In the genomic region with DNA sequence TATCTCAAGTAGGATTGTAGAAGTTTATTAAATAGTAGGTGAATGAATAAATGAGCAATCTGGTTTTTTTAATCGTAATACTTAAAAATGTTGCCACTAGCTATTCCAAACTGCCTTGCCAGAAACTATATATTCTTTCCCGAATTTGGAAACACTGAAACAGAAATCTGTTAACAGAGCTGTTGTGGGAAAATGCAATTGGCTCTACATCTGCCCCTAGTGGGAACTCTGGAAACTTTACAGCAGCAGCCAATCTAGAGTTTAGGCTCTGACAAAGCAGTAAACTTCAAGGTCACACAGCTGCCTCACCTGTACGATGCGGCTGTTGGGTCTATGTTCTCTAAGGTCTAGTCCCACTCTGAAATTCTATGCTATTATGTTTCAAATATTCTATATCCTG, we compare ENCODE assay signal across 10 cellular contexts. TPM values are rescaled to one million over a fixed set of nuclear protein-coding genes. Genes with fewer than 3 reads are reported as not detected.
A peak's percentile ranks its signal among the peaks of the same experiment; 100 is the strongest.
DNase-seq lines count a peak whose midpoint lies in the region; ATAC-seq and TF ChIP-seq lines count a peak whose summit lies in the region.
"Had no signal": no experiment of that assay in that cellular context is flagged by ENCODE, and none has a peak within 500 bp of the region (broad histone marks: within the 10 kb centered on the region; RNA-seq: fewer than 3 reads in every experiment).

No MANE protein-coding gene starts in this region.

- 0 out of 3 replicates have a peak, but pooled peaks have one; percentile 23 for ATAC-seq in RWPE2 (ENCODE audit: low read depth)

- H3K4me3 ChIP-seq in cardiac muscle cell: no peak overlapping the region
- no peak overlapping the region for H3K4me3 ChIP-seq in right atrium auricular region
- H3K4me3 ChIP-seq in RWPE2 (ENCODE audit: severe bottlenecking): no peak overlapping the region
- no peak overlapping the region for H3K4me3 ChIP-seq in foreskin fibroblast (ENCODE audit: low read depth in 1 of 2, low read length in 2 of 2)
- H3K4me3 ChIP-seq in vagina: no peak overlapping the region
- no peak overlapping the region for H3K4me3 ChIP-seq in colonic mucosa
- H3K4me3 ChIP-seq: BLaER1 treated with 17β-estradiol and CSF1 and Interleukin-3, amounts not matched to agents 10 nM and 100 nM had no signal

- H3K27ac ChIP-seq in cardiac muscle cell: no peak overlapping the region
- no peak overlapping the region for H3K27ac ChIP-seq in right atrium auricular region
- H3K27ac ChIP-seq in RWPE2 (ENCODE audit: poor library complexity, severe bottlenecking): no peak overlapping the region
- H3K27ac ChIP-seq in vagina: peak overlapping the region; percentile 7
- H3K27ac ChIP-seq in colonic mucosa: no peak overlapping the region
- H3K27ac ChIP-seq: BLaER1 treated with 17β-estradiol and CSF1 and Interleukin-3, amounts not matched to agents 10 nM and 100 nM had no signal

- no peak overlapping the region for H3K9ac ChIP-seq in colonic mucosa (ENCODE audit: low read depth in 2 of 2, low read length in 2 of 2)
- H3K9ac ChIP-seq: BLaER1 treated with 17β-estradiol and CSF1 and Interleukin-3, amounts not matched to agents 10 nM and 100 nM had no signal

- H3K27me3 ChIP-seq in cardiac muscle cell (no peaks in the 10 kb centered on the region), right atrium auricular region (no peaks in the 10 kb centered on the region), RWPE2 (ENCODE audit: insufficient read depth, poor library complexity, severe bottlenecking) (no peaks in the 10 kb centered on the region), vagina (no peaks in the 10 kb centered on the region), colonic mucosa (no peaks in the 10 kb centered on the region)
- H3K27me3 ChIP-seq: BLaER1 treated with 17β-estradiol and CSF1 and Interleukin-3, amounts not matched to agents 10 nM and 100 nM had no signal

- H3K4me1 ChIP-seq in cardiac muscle cell (ENCODE audit: low read depth) (no peaks in the 10 kb centered on the region), right atrium auricular region (peaks cover 0 to 25% of the 10 kb centered on the region in 2 donors), RWPE2 (ENCODE audit: insufficient read depth, poor library complexity, severe bottlenecking) (no peaks in the 10 kb centered on the region), vagina (no peaks in the 10 kb centered on the region), colonic mucosa (no peaks in the 10 kb centered on the region)
- H3K4me1 ChIP-seq: BLaER1 treated with 17β-estradiol and CSF1 and Interleukin-3, amounts not matched to agents 10 nM and 100 nM had no signal

- DNase-seq in cardiac muscle cell (ENCODE audit: low read depth in 1 of 2, low spot score in 1 of 2): peak; percentile 29 to 31
- DNase-seq in right atrium auricular region (ENCODE audit: low spot score): no peak
- DNase-seq in RWPE2 (ENCODE audit: low spot score): no peak
- DNase-seq in foreskin fibroblast: peak in 1 of 2 donors; percentile 43
- no peak for DNase-seq in vagina (ENCODE audit: extremely low spot score in 2 of 2)
- no peak for DNase-seq in cerebellum (ENCODE audit: low spot score)
- DNase-seq in colonic mucosa: no peak
- DNase-seq in activated CD4-positive, CD25-positive, alpha-beta regulatory T cell treated with anti-CD3 and anti-CD28 coated beads, Interleukin-2, amount 50 U/mL, for 72 hours: no peak
- DNase-seq: T-helper 2 cell had no signal

- intact Hi-C loops in vagina (cut with DNase I) (no loop called here), colonic mucosa (cut with DNase I) (no loop called here)

- TF ChIP-seq POLR2A in vagina (IDR thresholded peaks at IDR 0.05): no peak

- no peaks in the 10 kb centered on the region for H3K36me3 ChIP-seq in cardiac muscle cell
- no peaks in the 10 kb centered on the region for H3K36me3 ChIP-seq in right atrium auricular region
- no peaks in the 10 kb centered on the region for H3K36me3 ChIP-seq in RWPE2 (ENCODE audit: low read depth)
- H3K36me3 ChIP-seq in vagina: no peaks in the 10 kb centered on the region
- no peaks in the 10 kb centered on the region for H3K36me3 ChIP-seq in colonic mucosa
- H3K36me3 ChIP-seq: BLaER1 treated with 17β-estradiol and CSF1 and Interleukin-3, amounts not matched to agents 10 nM and 100 nM had no signal

- TF ChIP-seq CTCF in cardiac muscle cell (IDR thresholded peaks at IDR 0.05; ENCODE audit: low read depth, low read length) (peak; percentile 63), right atrium auricular region (IDR thresholded peaks at IDR 0.05) (peak in 1 of 2 donors; percentile 50), RWPE2 (IDR thresholded peaks at IDR 0.05; ENCODE audit: poor library complexity, severe bottlenecking) (peak; percentile 52), foreskin fibroblast (IDR thresholded peaks at IDR 0.05; ENCODE audit: low read depth, low read length) (peak; percentile 53), vagina (IDR thresholded peaks at IDR 0.05) (peak in 1 of 3 experiments; percentile 10), colonic mucosa (IDR thresholded peaks at IDR 0.05) (no peak)

- no peaks in the 10 kb centered on the region for H3K9me3 ChIP-seq in cardiac muscle cell (ENCODE audit: low read depth)
- peaks cover 0 to 7% of the 10 kb centered on the region in 2 donors for H3K9me3 ChIP-seq in right atrium auricular region
- no peaks in the 10 kb centered on the region for H3K9me3 ChIP-seq in RWPE2 (ENCODE audit: severe bottlenecking)
- H3K9me3 ChIP-seq in vagina: no peaks in the 10 kb centered on the region
- no peaks in the 10 kb centered on the region for H3K9me3 ChIP-seq in colonic mucosa

RNA-seq across cellular contexts. Expression of a gene that starts 41.7 kb away (rescaled TPM):
- total RNA-seq in cardiac muscle cell (42.2 and 83.9 TPM in 2 replicates), right atrium auricular region (100 to 1,000 TPM; 135 to 160 TPM), vagina (81.5 TPM), cerebellum (165 TPM), colonic mucosa (10 to 100 TPM; 11.6 to 23.7 TPM)
- polyA plus RNA-seq in cardiac muscle cell: 14.6 and 32.3 TPM in 2 replicates

Comparison
In these comparisons a context has a peak if more than half of its experiments do, and no peak if none do; other contexts are left out.
1. DNase-seq: peak in cardiac muscle cell (2 of 2); none in right atrium auricular region (single experiment), RWPE2 (single experiment), vagina (0 of 2), cerebellum (single experiment), colonic mucosa (single experiment) and activated CD4-positive, CD25-positive, alpha-beta regulatory T cell treated with anti-CD3 and anti-CD28 coated beads, Interleukin-2, amount 50 U/mL, for 72 hours (single experiment).